Comparison of ENCODE assay signal across 8 cellular contexts in the genomic region with DNA sequence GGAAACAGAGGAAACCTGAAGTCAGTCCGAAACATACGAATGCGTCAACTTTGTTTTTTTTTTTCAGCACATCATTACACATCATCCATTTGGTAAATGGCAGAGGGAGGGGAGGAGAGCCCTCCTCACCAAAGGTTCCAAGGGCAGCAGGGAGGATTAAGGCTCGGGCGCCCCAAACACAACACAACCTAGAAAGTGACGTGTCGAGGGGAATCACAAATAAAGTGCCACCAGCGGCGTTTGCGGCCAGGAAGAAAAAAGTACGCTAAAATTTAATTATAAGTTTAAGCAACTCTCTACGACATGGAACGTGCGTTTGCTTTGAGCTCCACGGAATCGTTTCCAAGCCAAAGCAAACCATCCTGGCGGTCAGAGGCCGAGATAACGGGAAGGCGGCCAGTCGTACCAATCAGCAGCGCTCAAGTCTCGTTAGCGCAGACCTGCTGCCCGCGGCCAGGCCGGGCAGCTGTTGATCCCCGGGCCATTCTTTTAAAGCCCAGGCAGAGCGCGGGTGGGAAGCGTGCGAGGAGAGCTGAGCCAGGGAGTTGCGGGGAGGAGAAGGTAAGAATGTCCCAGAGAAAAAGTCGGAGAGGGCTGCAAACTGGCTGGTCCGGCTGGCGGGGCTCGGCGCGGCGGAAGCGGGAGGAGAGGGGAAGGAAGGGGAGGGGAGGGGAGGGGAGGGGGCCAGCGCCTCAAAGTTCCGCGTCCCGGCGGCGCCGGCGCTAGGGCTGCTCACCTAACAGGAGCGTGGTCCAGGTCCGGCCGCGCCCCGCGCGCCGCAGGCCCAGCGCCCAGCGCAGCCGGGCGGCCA. TPM values are rescaled to one million over a fixed set of nuclear protein-coding genes. Genes with fewer than 3 reads are reported as not detected.
DNase-seq lines count a peak whose midpoint lies in the region; ATAC-seq and TF ChIP-seq lines count a peak whose summit lies in the region.

No MANE protein-coding gene starts in this region.

- no peak for TF ChIP-seq POLR2A in gastroesophageal sphincter (IDR thresholded peaks at IDR 0.05)

- H3K4me2 ChIP-seq in neural progenitor cell = peak overlapping the region; percentile 86

- peaks cover 17% of the 10 kb centered on the region for H3F3A ChIP-seq in neural progenitor cell (ENCODE audit: low read depth)

- H3K4me1 Mint-ChIP-seq in neural progenitor cell (peaks cover 34% of the 10 kb centered on the region), type B pancreatic cell (ENCODE audit: unreplicated experiment) (peaks cover 28% of the 10 kb centered on the region)

- H3K79me2 ChIP-seq in neural progenitor cell (ENCODE audit: low read depth) = peaks cover 49% of the 10 kb centered on the region

- peaks cover 4 to 25% (median 5%) of the 10 kb centered on the region in 3 donors for H3K4me1 ChIP-seq in gastroesophageal sphincter
- peaks cover 16% of the 10 kb centered on the region for H3K4me1 ChIP-seq in neural progenitor cell

- peaks cover 39% of the 10 kb centered on the region for H4K20me1 ChIP-seq in neural progenitor cell (ENCODE audit: low read depth)

- no peak for TF ChIP-seq EP300 in gastroesophageal sphincter (IDR thresholded peaks at IDR 0.05)

- TF ChIP-seq CTCF in AG04449 (IDR thresholded peaks at IDR 0.05; ENCODE audit: insufficient read depth, low read length, missing control alignments) (no peak), gastroesophageal sphincter (IDR thresholded peaks at IDR 0.05) (peak in 1 of 4 experiments; percentile 27), neural progenitor cell (IDR thresholded peaks at IDR 0.05) (peak; percentile 5), type B pancreatic cell (conservative IDR thresholded peaks at IDR 0.05) (no peak)

- H3K27me3 ChIP-seq in gastroesophageal sphincter (no peaks in the 10 kb centered on the region), neural progenitor cell (peaks cover 2% of the 10 kb centered on the region)

- peak overlapping the region; percentile 87 for H3K27ac Mint-ChIP-seq in neural progenitor cell
- peak overlapping the region; percentile 90 for H3K27ac Mint-ChIP-seq in type B pancreatic cell

- 1% methylated on average over 17 to 45 of the region's 61 CpGs for WGBS in gastroesophageal sphincter (ENCODE audit: low coverage in 1 of 2), 2 donors

- H3K9me3 ChIP-seq in gastroesophageal sphincter (no peaks in the 10 kb centered on the region), neural progenitor cell (ENCODE audit: low read depth) (no peaks in the 10 kb centered on the region)

- H3K27me3 Mint-ChIP-seq in neural progenitor cell (ENCODE audit: insufficient read depth, low read depth) (peaks cover 10% of the 10 kb centered on the region), type B pancreatic cell (peaks cover 6% of the 10 kb centered on the region)

- peak overlapping the region; percentile 25 for H3K9ac ChIP-seq in neural progenitor cell

- no peak for DNase-seq in AG04449 (ENCODE audit: low read depth, low spot score)
- peak; percentile 63 for DNase-seq in RKO (ENCODE audit: low spot score)
- DNase-seq in activated naive CD4-positive, alpha-beta T cell treated with Interleukin-2 at 50 U/mL for 16 hours = peak; percentile 44
- peak; percentile 88 for DNase-seq in neural progenitor cell (ENCODE audit: low spot score)
- DNase-seq in type B pancreatic cell (ENCODE audit: extremely low spot score, unreplicated experiment) = peak; percentile 73

- H3K36me3 Mint-ChIP-seq in neural progenitor cell = peaks cover 4% of the 10 kb centered on the region
- no peaks in the 10 kb centered on the region for H3K36me3 Mint-ChIP-seq in type B pancreatic cell

- H3K4me3 Mint-ChIP-seq in neural progenitor cell (peak overlapping the region; percentile 95), type B pancreatic cell (peak overlapping the region; percentile 98)

- H3K9me3 Mint-ChIP-seq in neural progenitor cell = peaks cover 6% of the 10 kb centered on the region
- H3K9me3 Mint-ChIP-seq in type B pancreatic cell = no peaks in the 10 kb centered on the region

- peak overlapping the region; percentile 77 for H2AFZ ChIP-seq in neural progenitor cell (replicated peaks)

- peak overlapping the region; percentile 72 for H3K4me3 ChIP-seq in AG04449 (ENCODE audit: low read depth, low read length)
- H3K4me3 ChIP-seq in gastroesophageal sphincter = peak overlapping the region; percentile 31 to 71
- peak overlapping the region; percentile 74 for H3K4me3 ChIP-seq in neural progenitor cell

- H3K27ac ChIP-seq in gastroesophageal sphincter (peak overlapping the region in 3 of 4 donors; percentile 89 to 95 (median 90)), neural progenitor cell (no peak overlapping the region)

- POLR2A ChIA-PET in AG04449 (lab: Yijun Ruan, JAX) = no interaction called here

- CTCF ChIA-PET in AG04449 (lab: Yijun Ruan, JAX) = interaction anchor here (1.0 to 1.6 kb wide), 3 partner anchors 35 to 266 kb away, joined by 3 to 5 read pairs (median 5); no protein-coding TSS in a partner anchor

- H3K36me3 ChIP-seq in gastroesophageal sphincter = no peaks in the 10 kb centered on the region
- no peaks in the 10 kb centered on the region for H3K36me3 ChIP-seq in neural progenitor cell

- peak; percentile 1 for ATAC-seq in GM18517 (IDR thresholded peaks at IDR 0.05; ENCODE audit: unreplicated experiment)
- ATAC-seq in HG03439 (IDR thresholded peaks at IDR 0.05; ENCODE audit: unreplicated experiment) = peak; percentile 2
- peak; percentile 10 for ATAC-seq in gastroesophageal sphincter

RNA-seq across cellular contexts. Expression of a gene that starts 0.7 kb away (rescaled TPM):
- total RNA-seq in gastroesophageal sphincter (10 to 100 TPM; 11.7 to 22.9 (median 17.2) TPM), neural progenitor cell (ENCODE audit: low replicate concordance) (30.9 and 48.2 TPM in 2 replicates), type B pancreatic cell (ENCODE audit: low replicate concordance) (12.5 and 33.4 TPM in 2 replicates)
